18 cellular contexts compared by ENCODE assay signal in the genomic region with DNA sequence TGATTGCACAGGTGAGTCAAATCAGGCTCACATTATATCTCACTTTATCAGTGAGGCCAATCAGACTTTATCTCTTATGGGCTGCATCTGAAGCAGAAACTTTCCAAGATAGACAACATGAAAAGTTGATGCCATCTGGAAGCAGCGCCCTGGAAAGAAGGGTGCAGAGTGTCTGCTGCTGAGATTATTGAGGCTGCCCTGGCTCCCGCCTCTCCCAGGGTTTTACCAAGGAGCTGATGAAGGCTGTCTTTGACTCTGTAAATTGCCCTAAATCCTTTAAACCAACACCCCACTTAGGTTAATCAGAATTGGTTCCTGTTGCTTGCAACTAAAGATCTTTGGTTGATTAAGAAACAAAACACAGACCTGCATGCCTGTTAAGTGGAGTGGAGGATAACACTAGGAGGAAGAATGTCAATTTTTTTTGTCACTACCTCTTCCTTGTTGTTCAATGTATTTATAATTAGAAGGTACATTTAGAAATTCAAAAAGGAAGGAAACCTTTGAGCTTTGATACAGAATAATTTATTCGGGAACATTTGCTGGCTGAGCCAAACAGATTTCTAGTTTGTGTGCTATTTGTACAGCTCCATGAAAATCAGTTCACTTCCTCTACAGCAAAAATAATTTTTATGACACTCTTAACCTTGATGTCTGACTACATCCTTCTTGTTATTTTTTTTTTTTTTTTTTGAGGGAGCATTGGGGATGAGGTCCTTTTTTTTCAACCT.
DNase-seq lines count a peak whose midpoint lies in the region; ATAC-seq and TF ChIP-seq lines count a peak whose summit lies in the region.
"Had no signal": no experiment of that assay in that cellular context is flagged by ENCODE, and none has a peak within 500 bp of the region (broad histone marks: within the 10 kb centered on the region; RNA-seq: fewer than 3 reads in every experiment).

No MANE protein-coding gene starts in this region.

- H3K27ac ChIP-seq in mammary epithelial cell (ENCODE audit: insufficient read depth, low read depth, low read length), result no peak overlapping the region
- H3K27ac ChIP-seq in OCI-LY7 (ENCODE audit: low read depth, low read length, poor library complexity, severe bottlenecking), result no peak overlapping the region
- no peak overlapping the region for H3K27ac ChIP-seq in mesendoderm (ENCODE audit: low read depth, low read length)
- peak overlapping the region; percentile 6 for H3K27ac ChIP-seq in upper lobe of right lung
- no peak overlapping the region for H3K27ac ChIP-seq in Karpas-422 (ENCODE audit: low read length)
- H3K27ac ChIP-seq in suprapubic skin, result no peak overlapping the region
- H3K27ac ChIP-seq: BLaER1 had no signal

- H3K36me3 ChIP-seq in mammary epithelial cell (ENCODE audit: insufficient read depth, low read length) (no peaks in the 10 kb centered on the region), OCI-LY7 (ENCODE audit: insufficient read depth, low read length) (no peaks in the 10 kb centered on the region), mesendoderm (ENCODE audit: control insufficient read depth, insufficient read depth, low read length) (no peaks in the 10 kb centered on the region), upper lobe of right lung (no peaks in the 10 kb centered on the region), Karpas-422 (ENCODE audit: insufficient read depth, low read length) (no peaks in the 10 kb centered on the region), suprapubic skin (no peaks in the 10 kb centered on the region)
- H3K36me3 ChIP-seq: BLaER1 had no signal

- 93% methylated on average over 3 of the region's 3 CpGs for WGBS in mammary epithelial cell (ENCODE audit: low coverage, missing lambda C conversion rate)
- WGBS in mesendoderm (ENCODE audit: extremely low coverage, insufficient coverage, low lambda C conversion rate), result no CpG with 5 or more reads among the region's 3 CpGs
- WGBS in suprapubic skin, result 68% methylated on average over 3 of the region's 3 CpGs

- no peaks in the 10 kb centered on the region for H4K20me1 ChIP-seq in mammary epithelial cell (ENCODE audit: insufficient read depth, low read length)
- no peaks in the 10 kb centered on the region for H4K20me1 ChIP-seq in OCI-LY7 (ENCODE audit: insufficient read depth, low read length)
- no peaks in the 10 kb centered on the region for H4K20me1 ChIP-seq in Karpas-422 (ENCODE audit: insufficient read depth, low read depth, low read length)
- H4K20me1 ChIP-seq: BLaER1 had no signal

- no peaks in the 10 kb centered on the region for H3K9me2 ChIP-seq in OCI-LY7 (ENCODE audit: insufficient read depth, low read length)
- no peaks in the 10 kb centered on the region for H3K9me2 ChIP-seq in Karpas-422 (replicated peaks; ENCODE audit: insufficient read depth, low read length)

- H3K79me2 ChIP-seq in mammary epithelial cell (ENCODE audit: insufficient read depth, low read length) (no peaks in the 10 kb centered on the region), OCI-LY7 (ENCODE audit: insufficient read depth, low read depth, low read length) (no peaks in the 10 kb centered on the region), mesendoderm (ENCODE audit: control insufficient read depth, insufficient read depth, low read length) (no peaks in the 10 kb centered on the region), Karpas-422 (ENCODE audit: low read length) (no peaks in the 10 kb centered on the region)

- H2AFZ ChIP-seq in mammary epithelial cell (ENCODE audit: low read depth, low read length) (no peak overlapping the region), OCI-LY7 (ENCODE audit: low read length) (peak overlapping the region; percentile 43; the same call in 1 of the 2 replicates), Karpas-422 (ENCODE audit: low read length) (no peak overlapping the region)

- H3K4me2 ChIP-seq in mammary epithelial cell (ENCODE audit: insufficient read depth, low read depth, low read length), result no peak overlapping the region
- H3K4me2 ChIP-seq in OCI-LY7 (ENCODE audit: low read length), result no peak overlapping the region
- H3K4me2 ChIP-seq in mesendoderm (ENCODE audit: low read length), result no peak overlapping the region
- H3K4me2 ChIP-seq in Karpas-422 (ENCODE audit: low read depth, low read length, poor library complexity, severe bottlenecking), result no peak overlapping the region
- H3K4me2 ChIP-seq: BLaER1 had no signal

- no peak overlapping the region for H3K18ac ChIP-seq in mesendoderm (ENCODE audit: low read length)

- ATAC-seq in upper lobe of right lung (no peak), HG02642 (IDR thresholded peaks at IDR 0.05; ENCODE audit: poor library complexity, unreplicated experiment) (no peak)
- ATAC-seq: PC-3 had no signal

- H3K27ac Mint-ChIP-seq in MCF 10A (ENCODE audit: low read depth, unreplicated experiment), result peak overlapping the region; percentile 64
- H3K27ac Mint-ChIP-seq: CD4-positive, alpha-beta memory T cell had no signal

- no peak overlapping the region for H3K56ac ChIP-seq in mesendoderm (ENCODE audit: low read length)

- H3K4me3 Mint-ChIP-seq in MCF 10A (ENCODE audit: unreplicated experiment), result no peak overlapping the region
- H3K4me3 Mint-ChIP-seq: CD4-positive, alpha-beta memory T cell had no signal

- no peaks in the 10 kb centered on the region for H3K27me3 ChIP-seq in mammary epithelial cell (ENCODE audit: insufficient read depth, low read length)
- H3K27me3 ChIP-seq in mesendoderm (ENCODE audit: insufficient read depth, low read length, poor library complexity), result no peaks in the 10 kb centered on the region
- no peaks in the 10 kb centered on the region for H3K27me3 ChIP-seq in upper lobe of right lung
- no peaks in the 10 kb centered on the region for H3K27me3 ChIP-seq in Karpas-422 (ENCODE audit: low read length)
- no peaks in the 10 kb centered on the region for H3K27me3 ChIP-seq in suprapubic skin
- H3K27me3 ChIP-seq: BLaER1 had no signal

- no peaks in the 10 kb centered on the region for H3K9me3 ChIP-seq in mammary epithelial cell (replicated peaks; ENCODE audit: insufficient read depth, low read length)
- H3K9me3 ChIP-seq in OCI-LY7 (ENCODE audit: low read length), result no peaks in the 10 kb centered on the region
- H3K9me3 ChIP-seq in upper lobe of right lung, result no peaks in the 10 kb centered on the region
- no peaks in the 10 kb centered on the region for H3K9me3 ChIP-seq in Karpas-422 (ENCODE audit: low read length)
- H3K9me3 ChIP-seq in suprapubic skin, result no peaks in the 10 kb centered on the region
- H3K9me3 ChIP-seq: BLaER1 had no signal

- DNase-seq in MCF 10A (ENCODE audit: unreplicated experiment) (no peak), mammary epithelial cell (no peak), OCI-LY7 (ENCODE audit: low spot score) (no peak), mesendoderm (peak; percentile 26), upper lobe of right lung (no peak), Karpas-422 (no peak), suprapubic skin (ENCODE audit: low spot score in 2 of 2) (no peak)
- DNase-seq: CD4-positive, alpha-beta memory T cell; DMS79 treated with DMSO at 0.1 percent for 48 hours; MM.1S; NCI-H1105; NCI-H510A; NCI-H748 treated with DMSO at 0.1 percent for 48 hours; PC-3; RPMI8226; SHP77 treated with DMSO at 0.1 percent for 48 hours had no signal

- no peaks in the 10 kb centered on the region for H3K36me3 Mint-ChIP-seq in MCF 10A (ENCODE audit: insufficient read depth, unreplicated experiment)
- H3K36me3 Mint-ChIP-seq: CD4-positive, alpha-beta memory T cell had no signal

- intact Hi-C loops in MCF 10A (cut with micrococcal nuclease), result no loop called here
- intact Hi-C loops in mammary epithelial cell (cut with micrococcal nuclease), result no loop called here
- intact Hi-C loops in OCI-LY7 (cut with micrococcal nuclease; ENCODE audit: unreplicated experiment), result no loop called here
- intact Hi-C loops in upper lobe of right lung (cut with DNase I), result no loop called here

- H2BK120ac ChIP-seq in mesendoderm (ENCODE audit: low read depth, low read length), result no peak overlapping the region

- TF ChIP-seq CTCF in MCF 10A (IDR thresholded peaks at IDR 0.05; ENCODE audit: unreplicated experiment), result no peak
- TF ChIP-seq CTCF in mammary epithelial cell (conservative IDR thresholded peaks at IDR 0.05 in 1 of 2, IDR thresholded peaks at IDR 0.05 in 1 of 2; ENCODE audit: extremely low read depth in 1 of 2, insufficient read depth in 1 of 2, low read depth in 1 of 2, low read length in 2 of 2), result no peak
- TF ChIP-seq CTCF in OCI-LY7 (conservative IDR thresholded peaks at IDR 0.05; ENCODE audit: low read length), result no peak
- TF ChIP-seq CTCF in upper lobe of right lung (IDR thresholded peaks at IDR 0.05), result no peak
- TF ChIP-seq CTCF in suprapubic skin (IDR thresholded peaks at IDR 0.05), result no peak

- BruUV-seq in MCF 10A (replicated peaks; lab: Mats Ljungman, UMichigan), result no TSS peak
- BruUV-seq in mammary epithelial cell (replicated peaks; lab: Mats Ljungman, UMichigan), result no TSS peak
- BruUV-seq in OCI-LY7 (replicated peaks; lab: Mats Ljungman, UMichigan), result no TSS peak

- no peak overlapping the region for H3K4ac ChIP-seq in mesendoderm (ENCODE audit: low read depth, low read length)

- no peaks in the 10 kb centered on the region for H3K79me1 ChIP-seq in mesendoderm (ENCODE audit: low read length)

- no peak overlapping the region for H3K9ac ChIP-seq in mammary epithelial cell (ENCODE audit: insufficient read depth, low read length)
- no peak overlapping the region for H3K9ac ChIP-seq in mesendoderm (ENCODE audit: low read length)
- H3K9ac ChIP-seq in Karpas-422 (ENCODE audit: low read length), result no peak overlapping the region
- H3K9ac ChIP-seq: BLaER1 had no signal

- H3K4me1 Mint-ChIP-seq in MCF 10A (ENCODE audit: insufficient read depth, unreplicated experiment), result peaks cover 9% of the 10 kb centered on the region
- H3K4me1 Mint-ChIP-seq: CD4-positive, alpha-beta memory T cell had no signal

- no peak overlapping the region for H4K5ac ChIP-seq in mesendoderm (ENCODE audit: low read length)

- POLR2A ChIA-PET in MCF 10A (lab: Yijun Ruan, JAX), result interaction anchor here (0.6 kb wide), 1 partner anchor 13 kb away, joined by 4 read pairs; no protein-coding TSS in a partner anchor
- POLR2A ChIA-PET in OCI-LY7 (lab: Charles Lee), result interaction anchor here (0.6 to 1.5 kb wide), 6 partner anchors 9 to 267 kb away, joined by 3 to 4 read pairs (median 3); no protein-coding TSS in a partner anchor

- no peak overlapping the region for H2BK15ac ChIP-seq in mesendoderm (replicated peaks; ENCODE audit: low read depth)

- H2AK5ac ChIP-seq in mesendoderm (ENCODE audit: low read length), result no peak overlapping the region

- H3K9me3 Mint-ChIP-seq in MCF 10A (ENCODE audit: unreplicated experiment), result no peaks in the 10 kb centered on the region
- H3K9me3 Mint-ChIP-seq: CD4-positive, alpha-beta memory T cell had no signal

- in situ Hi-C loops in mammary epithelial cell (cut with MboI; ENCODE audit: low sequenced_read_pairs in 2 of 2), result no loop called here

- TF ChIP-seq EP300 in suprapubic skin (IDR thresholded peaks at IDR 0.05), result no peak

- CTCF ChIA-PET in MCF 10A (lab: Yijun Ruan, JAX), result interaction anchor here (0.6 to 0.8 kb wide), 2 partner anchors 127 to 152 kb away, joined by 3 read pairs; a partner anchor contains a TSS
- CTCF ChIA-PET in mammary epithelial cell (lab: Charles Lee; ENCODE audit: low non-redundant PET), result no interaction called here
- CTCF ChIA-PET in OCI-LY7 (lab: Charles Lee; ENCODE audit: unreplicated experiment), result no interaction called here

- H2BK5ac ChIP-seq in mesendoderm (ENCODE audit: low read length), result no peak overlapping the region

- H3K27me3 Mint-ChIP-seq in MCF 10A (ENCODE audit: insufficient read depth, unreplicated experiment), result no peaks in the 10 kb centered on the region

- H3K23ac ChIP-seq in mesendoderm (ENCODE audit: low read length), result no peak overlapping the region

- no peak for TF ChIP-seq POLR2A in suprapubic skin (IDR thresholded peaks at IDR 0.05)

- no peak overlapping the region for H4K8ac ChIP-seq in mesendoderm (ENCODE audit: low read depth, low read length)

- H3K4me3 ChIP-seq in mammary epithelial cell (replicated peaks in 1 of 3; ENCODE audit: insufficient read depth in 1 of 3, low read depth in 2 of 3, low read length in 3 of 3) (no peak overlapping the region), OCI-LY7 (ENCODE audit: low read depth, low read length, poor library complexity, severe bottlenecking) (no peak overlapping the region), mesendoderm (ENCODE audit: low read length) (no peak overlapping the region), upper lobe of right lung (no peak overlapping the region), Karpas-422 (ENCODE audit: low read length) (no peak overlapping the region), suprapubic skin (no peak overlapping the region)
- H3K4me3 ChIP-seq: BLaER1 had no signal

- H3K4me1 ChIP-seq in mammary epithelial cell (ENCODE audit: insufficient read depth, low read length), result no peaks in the 10 kb centered on the region
- peaks cover 5% of the 10 kb centered on the region for H3K4me1 ChIP-seq in OCI-LY7 (ENCODE audit: insufficient read depth, low read length, poor library complexity, severe bottlenecking)
- no peaks in the 10 kb centered on the region for H3K4me1 ChIP-seq in mesendoderm (ENCODE audit: control insufficient read depth, low read depth, low read length)
- H3K4me1 ChIP-seq in upper lobe of right lung, result peaks cover 11% of the 10 kb centered on the region
- H3K4me1 ChIP-seq in Karpas-422 (ENCODE audit: low read length), result peaks cover 10% of the 10 kb centered on the region
- no peaks in the 10 kb centered on the region for H3K4me1 ChIP-seq in suprapubic skin
- H3K4me1 ChIP-seq: BLaER1 had no signal

- dilution Hi-C loops in mammary epithelial cell (cut with HindIII; ENCODE audit: low sequenced_read_pairs), result no loop called here
